22 cellular contexts compared by ENCODE assay signal in the genomic region with DNA sequence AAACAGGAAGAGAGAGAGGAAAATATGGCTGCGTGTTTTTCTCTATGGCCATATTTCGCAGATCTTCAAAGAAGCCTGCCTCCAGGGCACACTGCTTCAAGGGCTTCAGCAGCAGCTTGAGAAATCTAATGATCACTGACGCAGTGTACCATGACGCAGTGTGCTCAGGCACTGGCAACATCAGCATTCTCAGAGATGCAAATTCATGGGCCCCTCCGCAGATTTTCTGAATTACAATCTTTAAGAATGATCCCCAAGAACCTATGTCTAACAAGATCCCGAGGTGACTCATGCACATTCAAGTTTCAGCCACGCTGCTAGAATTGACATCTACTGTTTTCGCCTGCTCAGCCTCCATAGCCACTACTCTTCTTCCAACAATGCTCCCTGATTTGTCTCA.
"Had no signal": no experiment of that assay in that cellular context is flagged by ENCODE, and none has a peak within 500 bp of the region (broad histone marks: within the 10 kb centered on the region; RNA-seq: fewer than 3 reads in every experiment).

No MANE protein-coding gene starts in this region.

- H3K36me3 ChIP-seq: neural progenitor cell, prostate gland, right atrium auricular region, stomach, thyroid gland had no signal

- H3K27ac ChIP-seq: neural progenitor cell, prostate gland, right atrium auricular region, stomach, thyroid gland had no signal

- H3K4me1 ChIP-seq: neural progenitor cell, prostate gland, right atrium auricular region, thyroid gland had no signal

- H3K27ac Mint-ChIP-seq: effector memory CD8-positive, alpha-beta T cell; immature natural killer cell; memory B cell; naive thymus-derived CD4-positive, alpha-beta T cell; neural progenitor cell; stimulated activated effector memory CD8-positive, alpha-beta T cell treated with anti-CD3 and anti-CD28 coated beads, Interleukin-12 subunit alpha, Interleukin-12 subunit beta, amount 100 ng/mL, for 72 hours; type B pancreatic cell had no signal

- H3K27me3 Mint-ChIP-seq: type B pancreatic cell had no signal

- H3K4me3 ChIP-seq: lung, neural progenitor cell, prostate gland, right atrium auricular region, stomach, thyroid gland had no signal

- DNase-seq: cortex of kidney; effector memory CD8-positive, alpha-beta T cell; hypothalamus; immature natural killer cell; midbrain; naive thymus-derived CD4-positive, alpha-beta T cell; nucleus accumbens; stimulated activated CD4-positive, alpha-beta T cell treated with anti-CD3 and anti-CD28 coated beads, Interleukin-2, amount 100 ng/mL, for 24 hours; stimulated activated CD4-positive, alpha-beta T cell treated with anti-CD3 and anti-CD28 coated beads, Interleukin-4, amount 100 ng/mL, for 24 hours; stimulated activated naive CD4-positive, alpha-beta T cell treated with Interleukin-2 at 50 U/mL for 16 hours; stomach; thyroid gland had no signal

- H3K9me3 ChIP-seq: prostate gland, right atrium auricular region, stomach, thyroid gland had no signal

- H3K9me3 Mint-ChIP-seq: effector memory CD8-positive, alpha-beta T cell; memory B cell; naive thymus-derived CD4-positive, alpha-beta T cell; nephron; neural progenitor cell; stimulated activated effector memory CD8-positive, alpha-beta T cell treated with anti-CD3 and anti-CD28 coated beads, Interleukin-12 subunit alpha, Interleukin-12 subunit beta, amount 100 ng/mL, for 72 hours; type B pancreatic cell had no signal

- H3K36me3 Mint-ChIP-seq: immature natural killer cell; memory B cell; naive thymus-derived CD4-positive, alpha-beta T cell; neural progenitor cell; stimulated activated effector memory CD8-positive, alpha-beta T cell treated with anti-CD3 and anti-CD28 coated beads, Interleukin-12 subunit alpha, Interleukin-12 subunit beta, amount 100 ng/mL, for 72 hours; type B pancreatic cell had no signal

- H3K4me3 Mint-ChIP-seq: effector memory CD8-positive, alpha-beta T cell; immature natural killer cell; memory B cell; naive thymus-derived CD4-positive, alpha-beta T cell; nephron; neural progenitor cell; stimulated activated effector memory CD8-positive, alpha-beta T cell treated with anti-CD3 and anti-CD28 coated beads, Interleukin-12 subunit alpha, Interleukin-12 subunit beta, amount 100 ng/mL, for 72 hours; type B pancreatic cell had no signal

- H3K4me1 Mint-ChIP-seq: immature natural killer cell; memory B cell; naive thymus-derived CD4-positive, alpha-beta T cell; stimulated activated effector memory CD8-positive, alpha-beta T cell treated with anti-CD3 and anti-CD28 coated beads, Interleukin-12 subunit alpha, Interleukin-12 subunit beta, amount 100 ng/mL, for 72 hours had no signal

- H3K27me3 ChIP-seq: neural progenitor cell, right atrium auricular region, stomach, thyroid gland had no signal

- ATAC-seq: effector memory CD8-positive, alpha-beta T cell; left lobe of liver; naive thymus-derived CD4-positive, alpha-beta T cell; sciatic nerve; stimulated activated effector memory CD8-positive, alpha-beta T cell treated with anti-CD3 and anti-CD28 coated beads, Interleukin-12 subunit alpha, Interleukin-12 subunit beta, amount 100 ng/mL, for 72 hours had no signal
